ENCODE assay signal across 28 cellular contexts in the genomic region with DNA sequence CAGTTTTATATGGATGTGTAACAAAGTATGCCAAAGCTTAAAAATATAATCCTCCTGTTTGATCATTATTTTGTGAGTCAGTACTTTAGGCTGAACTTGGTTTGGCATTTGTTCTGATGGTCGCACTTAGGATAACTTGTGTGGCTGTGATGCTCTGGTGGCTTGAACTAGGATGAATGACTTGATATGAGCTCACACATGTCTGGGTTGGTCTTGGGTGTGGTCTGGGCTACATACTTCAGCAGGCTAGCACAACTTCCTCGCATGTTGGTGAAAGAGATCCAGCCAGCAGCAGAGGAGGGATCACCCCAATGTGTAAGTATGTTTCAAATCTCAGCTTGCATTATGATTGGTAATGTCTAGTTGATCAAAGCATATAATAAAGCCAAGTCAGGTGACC.
"Had no signal": no experiment of that assay in that cellular context is flagged by ENCODE, and none has a peak within 500 bp of the region (broad histone marks: within the 10 kb centered on the region; RNA-seq: fewer than 3 reads in every experiment).

No MANE protein-coding gene starts in this region.

- H3K9me3 ChIP-seq: adrenal gland, breast epithelium, esophagus muscularis mucosa, gastrocnemius medialis, heart right ventricle had no signal

- H3K36me3 ChIP-seq: adrenal gland, breast epithelium, esophagus muscularis mucosa, gastrocnemius medialis, heart right ventricle, WERI-Rb-1 had no signal

- ATAC-seq: activated CD4-positive, CD25-positive, alpha-beta regulatory T cell treated with anti-CD3 and anti-CD28 coated beads, Interleukin-2, amount 50 U/mL, for 24 hours; activated CD8-positive, alpha-beta T cell treated with anti-CD3 and anti-CD28 coated beads for 36 hours; activated naive CD8-positive, alpha-beta T cell treated with anti-CD3 and anti-CD28 coated beads, Interleukin-2, amount 50 U/mL, for 24 hours; foreskin keratinocyte; gastrocnemius medialis; heart right ventricle had no signal

- H3K27me3 ChIP-seq: adrenal gland, breast epithelium, dorsolateral prefrontal cortex, esophagus muscularis mucosa, foreskin keratinocyte, gastrocnemius medialis, heart right ventricle had no signal

- H3K27ac ChIP-seq: adrenal gland, breast epithelium, coronary artery, dorsolateral prefrontal cortex, esophagus muscularis mucosa, foreskin keratinocyte, gastrocnemius medialis, heart right ventricle, WERI-Rb-1 had no signal

- DNase-seq: activated B cell treated with CpG ODN at 0.5 μM for 24 hours; activated CD4-positive, alpha-beta T cell treated with anti-CD3 and anti-CD28 coated beads for 48 hours; activated CD4-positive, alpha-beta T cell treated with anti-CD3 and anti-CD28 coated beads, Interleukin-2, amount 50 U/mL, for 1 hour; activated CD4-positive, alpha-beta T cell treated with anti-CD3 and anti-CD28 coated beads, Interleukin-2, amount 50 U/mL, for 48 hours; activated CD8-positive, alpha-beta memory T cell treated with anti-CD3 and anti-CD28 coated beads for 24 hours; activated CD8-positive, alpha-beta T cell treated with anti-CD3 and anti-CD28 coated beads for 36 hours; activated effector memory CD4-positive, alpha-beta T cell treated with anti-CD3 and anti-CD28 coated beads, Interleukin-2, amount 50 U/mL, for 16 hours; activated naive CD4-positive, alpha-beta T cell treated with anti-CD3 and anti-CD28 coated beads for 36 hours; activated naive CD8-positive, alpha-beta T cell treated with anti-CD3 and anti-CD28 coated beads for 36 hours; activated naive CD8-positive, alpha-beta T cell treated with anti-CD3 and anti-CD28 coated beads, Interleukin-2, amount 50 U/mL, for 24 hours; activated T-cell treated with anti-CD3 and anti-CD28 coated beads, Interleukin-2, amount 50 U/mL, for 1 hour; activated T-cell treated with anti-CD3 and anti-CD28 coated beads, Interleukin-2, amount 50 U/mL, for 48 hours; adrenal gland; amygdala; aorta; dorsolateral prefrontal cortex; effector memory CD4-positive, alpha-beta T cell; endodermal cell; erythroblast; gastrocnemius medialis; heart right ventricle; T-helper 2 cell; WERI-Rb-1 had no signal

- H3K4me1 ChIP-seq: adrenal gland, breast epithelium, esophagus muscularis mucosa, foreskin keratinocyte, gastrocnemius medialis, heart right ventricle had no signal

- H3K4me3 ChIP-seq: adrenal gland, breast epithelium, coronary artery, dorsolateral prefrontal cortex, esophagus muscularis mucosa, gastrocnemius medialis, heart right ventricle had no signal
